In genomic region chr20:63685269-63686026, GRCh38 we compare ENCODE assay signal across 14 cellular contexts. TPM values are rescaled to one million over a fixed set of nuclear protein-coding genes. Genes with fewer than 3 reads are reported as not detected.
DNase-seq lines count a peak whose midpoint lies in the region; ATAC-seq and TF ChIP-seq lines count a peak whose summit lies in the region.
"Had no signal": no experiment of that assay in that cellular context is flagged by ENCODE, and none has a peak within 500 bp of the region (broad histone marks: within the 10 kb centered on the region; RNA-seq: fewer than 3 reads in every experiment).

No MANE protein-coding gene starts in this region.

- H3K4me3 ChIP-seq in Peyer's patch (no peak overlapping the region), dorsolateral prefrontal cortex (no peak overlapping the region), muscle layer of duodenum (ENCODE audit: low read depth in 1 of 2, low read length in 2 of 2) (no peak overlapping the region), thoracic aorta (no peak overlapping the region), A673 (ENCODE audit: low read depth, low read length, poor library complexity, severe bottlenecking) (no peak overlapping the region)

- H3K9me3 ChIP-seq in Peyer's patch = no peaks in the 10 kb centered on the region
- H3K9me3 ChIP-seq in muscle layer of duodenum (ENCODE audit: control insufficient read depth in 1 of 2, low read length in 2 of 2) = no peaks in the 10 kb centered on the region
- no peaks in the 10 kb centered on the region for H3K9me3 ChIP-seq in thoracic aorta
- H3K9me3 ChIP-seq in A673 (ENCODE audit: low read depth, low read length, poor library complexity, severe bottlenecking) = no peaks in the 10 kb centered on the region

- intact Hi-C loops in dorsolateral prefrontal cortex (cut with DNase I) (loop anchor here in 1 of 2 donors (10.0 kb wide), 1 partner anchor 359 kb away; the partner anchor contains the start of gene SOX18), A673 (cut with micrococcal nuclease; ENCODE audit: unreplicated experiment) (no loop called here)
- intact Hi-C loops in activated T-helper 1 cell treated with anti-CD3 and anti-CD28 coated beads, Interleukin-12 subunit alpha, Interleukin-12 subunit beta, Interleukin-2, Interleukin-4 antibody, amounts not matched to agents 30 ng/mL and 10 ng/mL and 1 ng/mL, durations not matched to agents 14 hours and 24 hours and 36 hours (cut with micrococcal nuclease) = no loop called here

- H3K4me1 Mint-ChIP-seq in activated T-helper 1 cell treated with anti-CD3 and anti-CD28 coated beads, Interleukin-12 subunit alpha, Interleukin-12 subunit beta, Interleukin-2, Interleukin-4 antibody, amounts not matched to agents 30 ng/mL and 10 ng/mL and 1 ng/mL, durations not matched to agents 14 hours and 24 hours and 36 hours (ENCODE audit: low read depth) = no peaks in the 10 kb centered on the region
- no peaks in the 10 kb centered on the region for H3K4me1 Mint-ChIP-seq in progenitor cell of endocrine pancreas (ENCODE audit: low read depth)

- no peaks in the 10 kb centered on the region for H3K9me3 Mint-ChIP-seq in activated T-helper 1 cell treated with anti-CD3 and anti-CD28 coated beads, Interleukin-12 subunit alpha, Interleukin-12 subunit beta, Interleukin-2, Interleukin-4 antibody, amounts not matched to agents 30 ng/mL and 10 ng/mL and 1 ng/mL, durations not matched to agents 14 hours and 24 hours and 36 hours
- H3K9me3 Mint-ChIP-seq in progenitor cell of endocrine pancreas (ENCODE audit: low read depth) = no peaks in the 10 kb centered on the region

- DNase-seq in Peyer's patch (no peak), dorsolateral prefrontal cortex (no peak), thoracic aorta (ENCODE audit: low spot score) (no peak), A673 (ENCODE audit: low spot score) (no peak), progenitor cell of endocrine pancreas (ENCODE audit: low spot score, unreplicated experiment) (no peak)
- DNase-seq in activated T-helper 1 cell treated with anti-CD3 and anti-CD28 coated beads, Interleukin-12 subunit alpha, Interleukin-12 subunit beta, Interleukin-2, Interleukin-4 antibody, amounts not matched to agents 30 ng/mL and 10 ng/mL and 1 ng/mL, durations not matched to agents 14 hours and 24 hours and 36 hours (ENCODE audit: low spot score) = no peak
- DNase-seq: activated naive CD4-positive, alpha-beta T cell treated with anti-CD3 and anti-CD28 coated beads, Interleukin-2, amount 50 U/mL, for 16 hours; central memory CD4-positive, alpha-beta T cell; hippocampal formation; stimulated activated CD4-positive, alpha-beta T cell treated with anti-CD3 and anti-CD28 coated beads, Interleukin-12 subunit alpha, Interleukin-12 subunit beta, amount 100 ng/mL, for 4 hours had no signal

- no TSS peak for BruUV-seq in A673 (replicated peaks; lab: Mats Ljungman, UMichigan)

- CTCF ChIA-PET in A673 (lab: Charles Lee) = no interaction called here

- no peak for TF ChIP-seq CTCF in Peyer's patch (IDR thresholded peaks at IDR 0.05)
- TF ChIP-seq CTCF in dorsolateral prefrontal cortex (IDR thresholded peaks at IDR 0.05 in 54 of 56, conservative IDR thresholded peaks at IDR 0.05 in 2 of 56; ENCODE audit: low read depth in 1 of 56, partially characterized antibody in 56 of 56) = no peak
- no peak for TF ChIP-seq CTCF in thoracic aorta (IDR thresholded peaks at IDR 0.05)
- TF ChIP-seq CTCF in A673 (conservative IDR thresholded peaks at IDR 0.05; ENCODE audit: low read depth, low read length) = no peak
- no peak for TF ChIP-seq CTCF in progenitor cell of endocrine pancreas (IDR thresholded peaks at IDR 0.05; ENCODE audit: unreplicated experiment)

- ATAC-seq in thoracic aorta (ENCODE audit: insufficient number of reproducible peaks, low FRiP score, low read depth) = no peak
- ATAC-seq: SK-N-SH treated with all-trans-retinoic acid at 6 μM for 48 hours had no signal

- no peak overlapping the region for H3K27ac Mint-ChIP-seq in activated T-helper 1 cell treated with anti-CD3 and anti-CD28 coated beads, Interleukin-12 subunit alpha, Interleukin-12 subunit beta, Interleukin-2, Interleukin-4 antibody, amounts not matched to agents 30 ng/mL and 10 ng/mL and 1 ng/mL, durations not matched to agents 14 hours and 24 hours and 36 hours
- H3K27ac Mint-ChIP-seq in progenitor cell of endocrine pancreas = no peak overlapping the region

- H3K4me1 ChIP-seq in Peyer's patch = peaks cover 0 to 42% (median 6%) of the 10 kb centered on the region in 4 donors
- H3K4me1 ChIP-seq in muscle layer of duodenum (ENCODE audit: control insufficient read depth in 1 of 2, insufficient read depth in 2 of 2, low read length in 2 of 2) = peaks cover 0 to 33% of the 10 kb centered on the region in 2 donors
- peaks cover 17 to 52% of the 10 kb centered on the region in 2 donors for H3K4me1 ChIP-seq in thoracic aorta (ENCODE audit: control insufficient read depth in 1 of 2, low read depth in 2 of 2)
- peaks cover 8% of the 10 kb centered on the region for H3K4me1 ChIP-seq in A673 (ENCODE audit: insufficient read depth, low read length, poor library complexity, severe bottlenecking)

- POLR2A ChIA-PET in A673 (lab: Charles Lee; ENCODE audit: low non-redundant PET) = no interaction called here

- no peak for TF ChIP-seq POLR2A in Peyer's patch (IDR thresholded peaks at IDR 0.05)

- H3K27me3 ChIP-seq in Peyer's patch (no peaks in the 10 kb centered on the region), dorsolateral prefrontal cortex (no peaks in the 10 kb centered on the region), muscle layer of duodenum (ENCODE audit: low read depth, low read length) (no peaks in the 10 kb centered on the region), thoracic aorta (replicated peaks; ENCODE audit: insufficient read depth) (no peaks in the 10 kb centered on the region), A673 (replicated peaks; ENCODE audit: insufficient read depth, low read depth, low read length, poor library complexity) (no peaks in the 10 kb centered on the region)

- H3K27me3 Mint-ChIP-seq in activated T-helper 1 cell treated with anti-CD3 and anti-CD28 coated beads, Interleukin-12 subunit alpha, Interleukin-12 subunit beta, Interleukin-2, Interleukin-4 antibody, amounts not matched to agents 30 ng/mL and 10 ng/mL and 1 ng/mL, durations not matched to agents 14 hours and 24 hours and 36 hours (ENCODE audit: insufficient read depth) = no peaks in the 10 kb centered on the region
- H3K27me3 Mint-ChIP-seq in progenitor cell of endocrine pancreas = no peaks in the 10 kb centered on the region

- H3K36me3 Mint-ChIP-seq in activated T-helper 1 cell treated with anti-CD3 and anti-CD28 coated beads, Interleukin-12 subunit alpha, Interleukin-12 subunit beta, Interleukin-2, Interleukin-4 antibody, amounts not matched to agents 30 ng/mL and 10 ng/mL and 1 ng/mL, durations not matched to agents 14 hours and 24 hours and 36 hours (ENCODE audit: low read depth) = peaks cover 3% of the 10 kb centered on the region
- no peaks in the 10 kb centered on the region for H3K36me3 Mint-ChIP-seq in progenitor cell of endocrine pancreas (ENCODE audit: insufficient read depth)

- H3K4me3 Mint-ChIP-seq in activated T-helper 1 cell treated with anti-CD3 and anti-CD28 coated beads, Interleukin-12 subunit alpha, Interleukin-12 subunit beta, Interleukin-2, Interleukin-4 antibody, amounts not matched to agents 30 ng/mL and 10 ng/mL and 1 ng/mL, durations not matched to agents 14 hours and 24 hours and 36 hours = no peak overlapping the region
- H3K4me3 Mint-ChIP-seq in progenitor cell of endocrine pancreas (ENCODE audit: low read depth) = no peak overlapping the region

- H3K27ac ChIP-seq in Peyer's patch (peak overlapping the region; percentile 61 to 90 (median 74)), dorsolateral prefrontal cortex (peak overlapping the region in 53 of 59 donors; percentile 10 to 91 (median 77)), muscle layer of duodenum (ENCODE audit: low read length) (peak overlapping the region; percentile 67), thoracic aorta (peak overlapping the region; percentile 30 to 61), A673 (ENCODE audit: low read depth, low read length, poor library complexity, severe bottlenecking) (no peak overlapping the region)
- H3K27ac ChIP-seq: C4-2B, epithelial cell of prostate had no signal

- H3K36me3 ChIP-seq in Peyer's patch (no peaks in the 10 kb centered on the region), muscle layer of duodenum (ENCODE audit: control insufficient read depth in 1 of 2, insufficient read depth in 2 of 2, low read length in 2 of 2) (no peaks in the 10 kb centered on the region), thoracic aorta (no peaks in the 10 kb centered on the region), A673 (ENCODE audit: insufficient read depth, low read length, poor library complexity, severe bottlenecking) (no peaks in the 10 kb centered on the region)

RNA-seq across cellular contexts. Expression of gene TNFRSF6B, which starts 11.0 kb away (rescaled TPM):
- 1 to 10 TPM in 3 of 4 donors, not detected in 1; 2.1 to 4.2 (median 2.7) TPM for total RNA-seq in Peyer's patch
- total RNA-seq in dorsolateral prefrontal cortex = 10 to 100 TPM in 54 of 120 experiments, 1 to 10 TPM in 59, under 1 TPM in 3, not detected in 4; 0.70 to 53.7 (median 9.1) TPM
- 10 to 100 TPM; 32.9 to 98.9 TPM for total RNA-seq in thoracic aorta
- total RNA-seq in A673 (2021) = not detected in 2 replicates
- not detected in 2 replicates for total RNA-seq in activated T-helper 1 cell treated with anti-CD3 and anti-CD28 coated beads, Interleukin-12 subunit alpha, Interleukin-12 subunit beta, Interleukin-2, Interleukin-4 antibody, amounts not matched to agents 30 ng/mL and 10 ng/mL and 1 ng/mL, durations not matched to agents 14 hours and 24 hours and 36 hours
- total RNA-seq in progenitor cell of endocrine pancreas = not detected in 2 replicates

RNA-seq across cellular contexts. Expression of gene ARFRP1, which starts 22.3 kb away (rescaled TPM):
- 10 to 100 TPM; 39.1 to 67.6 (median 46.3) TPM for total RNA-seq in Peyer's patch
- 10 to 100 TPM; 37.8 to 65.5 (median 48.4) TPM for total RNA-seq in dorsolateral prefrontal cortex
- total RNA-seq in thoracic aorta = 10 to 100 TPM; 56.4 to 57.8 TPM
- 38.9 and 41.1 TPM in 2 replicates for total RNA-seq in A673 (2021)
- 71.8 and 73.5 TPM in 2 replicates for total RNA-seq in activated T-helper 1 cell treated with anti-CD3 and anti-CD28 coated beads, Interleukin-12 subunit alpha, Interleukin-12 subunit beta, Interleukin-2, Interleukin-4 antibody, amounts not matched to agents 30 ng/mL and 10 ng/mL and 1 ng/mL, durations not matched to agents 14 hours and 24 hours and 36 hours
- total RNA-seq in progenitor cell of endocrine pancreas = 51.0 and 53.8 TPM in 2 replicates

RNA-seq across cellular contexts. Expression of gene ZGPAT, which starts 22.4 kb away (rescaled TPM):
- total RNA-seq in Peyer's patch (10 to 100 TPM; 48.9 to 67.7 (median 54.7) TPM), dorsolateral prefrontal cortex (10 to 100 TPM; 18.4 to 46.9 (median 28.4) TPM), thoracic aorta (10 to 100 TPM; 32.6 to 41.1 TPM), A673 (2021) (28.2 and 28.3 TPM in 2 replicates), progenitor cell of endocrine pancreas (38.5 and 39.0 TPM in 2 replicates)
- total RNA-seq in activated T-helper 1 cell treated with anti-CD3 and anti-CD28 coated beads, Interleukin-12 subunit alpha, Interleukin-12 subunit beta, Interleukin-2, Interleukin-4 antibody, amounts not matched to agents 30 ng/mL and 10 ng/mL and 1 ng/mL, durations not matched to agents 14 hours and 24 hours and 36 hours = 34.5 and 36.7 TPM in 2 replicates

RNA-seq across cellular contexts. Expression of gene RTEL1, which starts 27.3 kb away (rescaled TPM):
- total RNA-seq in Peyer's patch (10 to 100 TPM; 25.6 to 61.1 (median 30.2) TPM), dorsolateral prefrontal cortex (10 to 100 TPM; 24.4 to 94.5 (median 44.5) TPM), thoracic aorta (100 to 1,000 TPM in 1 of 2 donors, 10 to 100 TPM in 1; 37.8 to 114 TPM), A673 (2021) (45.6 and 47.8 TPM in 2 replicates), progenitor cell of endocrine pancreas (35.5 and 39.7 TPM in 2 replicates)
- total RNA-seq in activated T-helper 1 cell treated with anti-CD3 and anti-CD28 coated beads, Interleukin-12 subunit alpha, Interleukin-12 subunit beta, Interleukin-2, Interleukin-4 antibody, amounts not matched to agents 30 ng/mL and 10 ng/mL and 1 ng/mL, durations not matched to agents 14 hours and 24 hours and 36 hours = 54.4 and 55.5 TPM in 2 replicates

RNA-seq across cellular contexts. Expression of gene STMN3, which starts 32.2 kb away (rescaled TPM):
- total RNA-seq in Peyer's patch (10 to 100 TPM in 1 of 4 donors, 1 to 10 TPM in 3; 3.4 to 23.1 (median 5.6) TPM), dorsolateral prefrontal cortex (100 to 1,000 TPM; 107 to 445 (median 317) TPM), thoracic aorta (10 to 100 TPM; 14.4 to 17.8 TPM), A673 (2021) (115 and 128 TPM in 2 replicates), progenitor cell of endocrine pancreas (25.6 and 26.5 TPM in 2 replicates)
- 5.3 and 5.5 TPM in 2 replicates for total RNA-seq in activated T-helper 1 cell treated with anti-CD3 and anti-CD28 coated beads, Interleukin-12 subunit alpha, Interleukin-12 subunit beta, Interleukin-2, Interleukin-4 antibody, amounts not matched to agents 30 ng/mL and 10 ng/mL and 1 ng/mL, durations not matched to agents 14 hours and 24 hours and 36 hours
